In genomic region chr17:74297941-74298340, GRCh38 we compare ENCODE assay signal across 15 cellular contexts. TPM values are rescaled to one million over a fixed set of nuclear protein-coding genes. Genes with fewer than 3 reads are reported as not detected.
DNase-seq lines count a peak whose midpoint lies in the region; ATAC-seq and TF ChIP-seq lines count a peak whose summit lies in the region.
"Had no signal": no experiment of that assay in that cellular context is flagged by ENCODE, and none has a peak within 500 bp of the region (broad histone marks: within the 10 kb centered on the region; RNA-seq: fewer than 3 reads in every experiment).

No MANE protein-coding gene starts in this region.

- BruUV-seq in mammary epithelial cell (replicated peaks; lab: Mats Ljungman, UMichigan): no TSS peak

- ATAC-seq in gastroesophageal sphincter: no peak
- ATAC-seq: esophagus mucosa, SK-N-SH treated with all-trans-retinoic acid at 6 μM for 48 hours had no signal

- no peak for TF ChIP-seq POLR2A in gastroesophageal sphincter (IDR thresholded peaks at IDR 0.05)

- no peak overlapping the region for H2AFZ ChIP-seq in mammary epithelial cell (ENCODE audit: low read depth, low read length)

- H3K4me3 ChIP-seq in mammary epithelial cell (replicated peaks in 1 of 3; ENCODE audit: insufficient read depth in 1 of 3, low read depth in 2 of 3, low read length in 3 of 3): no peak overlapping the region
- H3K4me3 ChIP-seq in gastroesophageal sphincter: no peak overlapping the region
- H3K4me3 ChIP-seq: sigmoid colon, transverse colon had no signal

- intact Hi-C loops in mammary epithelial cell (cut with micrococcal nuclease): loop anchor here (5.0 kb wide), 1 partner anchor 86 kb away; the partner anchor contains the start of gene TTYH2
- intact Hi-C loops in activated T-helper 1 cell treated with anti-CD3 and anti-CD28 coated beads, Interleukin-12 subunit alpha, Interleukin-12 subunit beta, Interleukin-2, Interleukin-4 antibody, amounts not matched to agents 30 ng/mL and 10 ng/mL and 1 ng/mL, durations not matched to agents 14 hours and 24 hours and 36 hours (cut with micrococcal nuclease): no loop called here

- no peak overlapping the region for H3K4me2 ChIP-seq in mammary epithelial cell (ENCODE audit: insufficient read depth, low read depth, low read length)

- H3K4me1 ChIP-seq in mammary epithelial cell (ENCODE audit: insufficient read depth, low read length): peaks cover 7% of the 10 kb centered on the region
- no peaks in the 10 kb centered on the region for H3K4me1 ChIP-seq in gastroesophageal sphincter
- H3K4me1 ChIP-seq: sigmoid colon had no signal

- H3K4me3 Mint-ChIP-seq in activated T-helper 1 cell treated with anti-CD3 and anti-CD28 coated beads, Interleukin-12 subunit alpha, Interleukin-12 subunit beta, Interleukin-2, Interleukin-4 antibody, amounts not matched to agents 30 ng/mL and 10 ng/mL and 1 ng/mL, durations not matched to agents 14 hours and 24 hours and 36 hours: no peak overlapping the region
- H3K4me3 Mint-ChIP-seq: activated naive CD8-positive, alpha-beta T cell treated with anti-CD3 and anti-CD28 coated beads, Interleukin-2, amount 10 ng/mL, durations not matched to agents 7 days and 5 days; neural crest cell had no signal

- H3K4me1 Mint-ChIP-seq in activated T-helper 1 cell treated with anti-CD3 and anti-CD28 coated beads, Interleukin-12 subunit alpha, Interleukin-12 subunit beta, Interleukin-2, Interleukin-4 antibody, amounts not matched to agents 30 ng/mL and 10 ng/mL and 1 ng/mL, durations not matched to agents 14 hours and 24 hours and 36 hours (ENCODE audit: low read depth): peaks cover 25% of the 10 kb centered on the region

- CTCF ChIA-PET in mammary epithelial cell (lab: Charles Lee; ENCODE audit: low non-redundant PET): no interaction called here

- 42% methylated on average over 4 of the region's 4 CpGs for WGBS in mammary epithelial cell (ENCODE audit: low coverage, missing lambda C conversion rate)
- WGBS in gastroesophageal sphincter (ENCODE audit: low coverage in 1 of 2), 2 donors: 54 to 100% methylated on average over 2 to 3 of the region's 4 CpGs

- no peak overlapping the region for H3K27ac ChIP-seq in mammary epithelial cell (ENCODE audit: insufficient read depth, low read depth, low read length)
- no peak overlapping the region for H3K27ac ChIP-seq in gastroesophageal sphincter
- H3K27ac ChIP-seq: sigmoid colon, transverse colon had no signal

- no peak for TF ChIP-seq CTCF in mammary epithelial cell (conservative IDR thresholded peaks at IDR 0.05 in 1 of 2, IDR thresholded peaks at IDR 0.05 in 1 of 2; ENCODE audit: extremely low read depth in 1 of 2, insufficient read depth in 1 of 2, low read depth in 1 of 2, low read length in 2 of 2)
- TF ChIP-seq CTCF in gastroesophageal sphincter (IDR thresholded peaks at IDR 0.05): no peak

- no peak overlapping the region for H3K27ac Mint-ChIP-seq in activated T-helper 1 cell treated with anti-CD3 and anti-CD28 coated beads, Interleukin-12 subunit alpha, Interleukin-12 subunit beta, Interleukin-2, Interleukin-4 antibody, amounts not matched to agents 30 ng/mL and 10 ng/mL and 1 ng/mL, durations not matched to agents 14 hours and 24 hours and 36 hours
- H3K27ac Mint-ChIP-seq: activated naive CD8-positive, alpha-beta T cell treated with anti-CD3 and anti-CD28 coated beads, Interleukin-2, amount 10 ng/mL, durations not matched to agents 7 days and 5 days had no signal

- DNase-seq in activated T-cell treated with anti-CD3 and anti-CD28 coated beads for 48 hours (ENCODE audit: low read depth) (peak; percentile 59), LHCN-M2 (ENCODE audit: low read depth) (peak; percentile 5), mammary epithelial cell (peak; percentile 82), D341Med (ENCODE audit: low spot score) (no peak)
- DNase-seq in activated T-cell treated with anti-CD3 and anti-CD28 coated beads, Interleukin-2, amount 50 U/mL, for 1 hour: no peak
- peak; percentile 39 to 61 for DNase-seq in stimulated activated CD4-positive, alpha-beta T cell treated with anti-CD3 and anti-CD28 coated beads, Interleukin-4, amount 100 ng/mL, for 48 hours (ENCODE audit: low read depth in 2 of 2)
- DNase-seq in activated T-helper 1 cell treated with anti-CD3 and anti-CD28 coated beads, Interleukin-12 subunit alpha, Interleukin-12 subunit beta, Interleukin-2, Interleukin-4 antibody, amounts not matched to agents 30 ng/mL and 10 ng/mL and 1 ng/mL, durations not matched to agents 14 hours and 24 hours and 36 hours (ENCODE audit: low spot score): no peak
- DNase-seq: activated naive CD8-positive, alpha-beta T cell treated with anti-CD3 and anti-CD28 coated beads, Interleukin-2, amount 10 ng/mL, durations not matched to agents 7 days and 5 days; MV-4-11; sigmoid colon; transverse colon had no signal

- H4K20me1 ChIP-seq in mammary epithelial cell (ENCODE audit: insufficient read depth, low read length): no peaks in the 10 kb centered on the region

- H3K9me3 ChIP-seq in mammary epithelial cell (replicated peaks; ENCODE audit: insufficient read depth, low read length): no peaks in the 10 kb centered on the region
- H3K9me3 ChIP-seq in gastroesophageal sphincter: no peaks in the 10 kb centered on the region
- H3K9me3 ChIP-seq: sigmoid colon, transverse colon had no signal

- H3K9me3 Mint-ChIP-seq in activated T-helper 1 cell treated with anti-CD3 and anti-CD28 coated beads, Interleukin-12 subunit alpha, Interleukin-12 subunit beta, Interleukin-2, Interleukin-4 antibody, amounts not matched to agents 30 ng/mL and 10 ng/mL and 1 ng/mL, durations not matched to agents 14 hours and 24 hours and 36 hours: no peaks in the 10 kb centered on the region
- H3K9me3 Mint-ChIP-seq: neural crest cell had no signal

- H3K27me3 Mint-ChIP-seq in activated T-helper 1 cell treated with anti-CD3 and anti-CD28 coated beads, Interleukin-12 subunit alpha, Interleukin-12 subunit beta, Interleukin-2, Interleukin-4 antibody, amounts not matched to agents 30 ng/mL and 10 ng/mL and 1 ng/mL, durations not matched to agents 14 hours and 24 hours and 36 hours (ENCODE audit: insufficient read depth): peaks cover 12% of the 10 kb centered on the region

- in situ Hi-C loops in mammary epithelial cell (cut with MboI; ENCODE audit: low sequenced_read_pairs in 2 of 2): no loop called here

- dilution Hi-C loops in mammary epithelial cell (cut with HindIII; ENCODE audit: low sequenced_read_pairs): no loop called here

- H3K36me3 Mint-ChIP-seq in activated T-helper 1 cell treated with anti-CD3 and anti-CD28 coated beads, Interleukin-12 subunit alpha, Interleukin-12 subunit beta, Interleukin-2, Interleukin-4 antibody, amounts not matched to agents 30 ng/mL and 10 ng/mL and 1 ng/mL, durations not matched to agents 14 hours and 24 hours and 36 hours (ENCODE audit: low read depth): peaks cover 1% of the 10 kb centered on the region

- no peak overlapping the region for H3K9ac ChIP-seq in mammary epithelial cell (ENCODE audit: insufficient read depth, low read length)

- no peaks in the 10 kb centered on the region for H3K79me2 ChIP-seq in mammary epithelial cell (ENCODE audit: insufficient read depth, low read length)

- H3K36me3 ChIP-seq in mammary epithelial cell (ENCODE audit: insufficient read depth, low read length) (no peaks in the 10 kb centered on the region), gastroesophageal sphincter (no peaks in the 10 kb centered on the region)
- H3K36me3 ChIP-seq: sigmoid colon, transverse colon had no signal

- H3K27me3 ChIP-seq in mammary epithelial cell (ENCODE audit: insufficient read depth, low read length) (no peaks in the 10 kb centered on the region), gastroesophageal sphincter (peaks cover 47% of the 10 kb centered on the region)

- TF ChIP-seq EP300 in gastroesophageal sphincter (IDR thresholded peaks at IDR 0.05): no peak

RNA-seq across cellular contexts. Expression of gene DNAI2, which starts 23.9 kb away (rescaled TPM):
- total RNA-seq in LHCN-M2 (2014; rRNA removed) (not detected in 2 replicates), mammary epithelial cell (not detected), gastroesophageal sphincter (not detected)
- polyA plus RNA-seq in LHCN-M2 (2012): not detected
- not detected for polyA plus RNA-seq in mammary epithelial cell
- polyA minus RNA-seq in mammary epithelial cell: not detected
- 0.12 and 0.18 TPM in 2 replicates for total RNA-seq in activated T-helper 1 cell treated with anti-CD3 and anti-CD28 coated beads, Interleukin-12 subunit alpha, Interleukin-12 subunit beta, Interleukin-2, Interleukin-4 antibody, amounts not matched to agents 30 ng/mL and 10 ng/mL and 1 ng/mL, durations not matched to agents 14 hours and 24 hours and 36 hours
- total RNA-seq: esophagus mucosa, neural crest cell, sigmoid colon, transverse colon had no signal

RNA-seq across cellular contexts. Expression of gene KIF19, which starts 28.1 kb away (rescaled TPM):
- not detected in 2 replicates for total RNA-seq in LHCN-M2 (2014; rRNA removed)
- polyA plus RNA-seq in LHCN-M2 (2012): not detected
- total RNA-seq in mammary epithelial cell: not detected
- not detected for polyA plus RNA-seq in mammary epithelial cell
- polyA minus RNA-seq in mammary epithelial cell: not detected
- total RNA-seq in gastroesophageal sphincter: 1 to 10 TPM in 2 of 4 donors, under 1 TPM in 2; 0.81 to 2.1 (median 1.5) TPM
- total RNA-seq in activated T-helper 1 cell treated with anti-CD3 and anti-CD28 coated beads, Interleukin-12 subunit alpha, Interleukin-12 subunit beta, Interleukin-2, Interleukin-4 antibody, amounts not matched to agents 30 ng/mL and 10 ng/mL and 1 ng/mL, durations not matched to agents 14 hours and 24 hours and 36 hours: 0.10 and 0.13 TPM in 2 replicates

Comparison
In these comparisons a context has a peak if more than half of its experiments do, and no peak if none do; other contexts are left out.
1. DNase-seq: peak in activated T-cell treated with anti-CD3 and anti-CD28 coated beads for 48 hours (single experiment), LHCN-M2 (single experiment), mammary epithelial cell (single experiment) and stimulated activated CD4-positive, alpha-beta T cell treated with anti-CD3 and anti-CD28 coated beads, Interleukin-4, amount 100 ng/mL, for 48 hours (2 of 2); none in activated T-cell treated with anti-CD3 and anti-CD28 coated beads, Interleukin-2, amount 50 U/mL, for 1 hour (single experiment), activated T-helper 1 cell treated with anti-CD3 and anti-CD28 coated beads, Interleukin-12 subunit alpha, Interleukin-12 subunit beta, Interleukin-2, Interleukin-4 antibody, amounts not matched to agents 30 ng/mL and 10 ng/mL and 1 ng/mL, durations not matched to agents 14 hours and 24 hours and 36 hours (single experiment) and D341Med (single experiment).